Comparison of ENCODE assay signal across 16 cellular contexts in genomic region chr7:12670071-12670729, GRCh38. TPM values are rescaled to one million over a fixed set of nuclear protein-coding genes. Genes with fewer than 3 reads are reported as not detected.
DNase-seq lines count a peak whose midpoint lies in the region; ATAC-seq and TF ChIP-seq lines count a peak whose summit lies in the region.
"Had no signal": no experiment of that assay in that cellular context is flagged by ENCODE, and none has a peak within 500 bp of the region (broad histone marks: within the 10 kb centered on the region; RNA-seq: fewer than 3 reads in every experiment).

No MANE protein-coding gene starts in this region.

- H3K4me1 Mint-ChIP-seq in natural killer cell treated with Interleukin-12 subunit alpha and Interleukin-12 subunit beta and Interleukin-15 and Interleukin-18, amount 100 ng/mL, for 72 hours (ENCODE audit: low read depth in 2 of 2) = peaks cover 5 to 6% of the 10 kb centered on the region in 2 donors

- no peaks in the 10 kb centered on the region for H3K36me3 Mint-ChIP-seq in natural killer cell treated with Interleukin-12 subunit alpha and Interleukin-12 subunit beta and Interleukin-15 and Interleukin-18, amount 100 ng/mL, for 72 hours

- H3K4me3 Mint-ChIP-seq in natural killer cell treated with Interleukin-12 subunit alpha and Interleukin-12 subunit beta and Interleukin-15 and Interleukin-18, amount 100 ng/mL, for 72 hours = no peak overlapping the region
- H3K4me3 Mint-ChIP-seq: CD4-positive, alpha-beta T cell; nephron had no signal

- peak; percentile 19 for DNase-seq in DMS53 treated with DMSO at 0.1 percent for 48 hours (lab: John Stamatoyannopoulos, UW; ENCODE audit: unreplicated experiment)
- DNase-seq in NCI-H226 = peak; percentile 49
- DNase-seq in fibroblast of peridontal ligament (ENCODE audit: extremely low read depth) = peak; percentile 88
- peak; percentile 54 for DNase-seq in prostate gland (ENCODE audit: low spot score)
- no peak for DNase-seq in activated CD4-positive, alpha-beta T cell treated with anti-CD3 and anti-CD28 coated beads, Interleukin-2, amount 50 U/mL, for 4 hours
- no peak for DNase-seq in natural killer cell treated with Interleukin-12 subunit alpha and Interleukin-12 subunit beta and Interleukin-15 and Interleukin-18, amount 100 ng/mL, for 72 hours (ENCODE audit: low spot score)
- DNase-seq: activated T-cell treated with anti-CD3 and anti-CD28 coated beads for 4 hours; CD4-positive, alpha-beta T cell; dorsolateral prefrontal cortex; GDM1; NCI-H1694 treated with DMSO at 0.1 percent for 48 hours had no signal

- H3K27me3 Mint-ChIP-seq in natural killer cell treated with Interleukin-12 subunit alpha and Interleukin-12 subunit beta and Interleukin-15 and Interleukin-18, amount 100 ng/mL, for 72 hours = no peaks in the 10 kb centered on the region
- H3K27me3 Mint-ChIP-seq: CD4-positive, alpha-beta T cell had no signal

- no peak for TF ChIP-seq POLR2A in prostate gland (IDR thresholded peaks at IDR 0.05)

- TF ChIP-seq CTCF in prostate gland (IDR thresholded peaks at IDR 0.05) = no peak

- WGBS in prostate gland = 13% methylated on average over 1 of the region's 1 CpG

- intact Hi-C loops in prostate gland (cut with DNase I) = no loop called here

- H3K27ac Mint-ChIP-seq in natural killer cell treated with Interleukin-12 subunit alpha and Interleukin-12 subunit beta and Interleukin-15 and Interleukin-18, amount 100 ng/mL, for 72 hours = no peak overlapping the region
- H3K27ac Mint-ChIP-seq: CD4-positive, alpha-beta T cell; nephron had no signal

- H3K9me3 Mint-ChIP-seq in natural killer cell treated with Interleukin-12 subunit alpha and Interleukin-12 subunit beta and Interleukin-15 and Interleukin-18, amount 100 ng/mL, for 72 hours = no peaks in the 10 kb centered on the region
- H3K9me3 Mint-ChIP-seq: CD4-positive, alpha-beta T cell had no signal

- H3K4me1 ChIP-seq in prostate gland (replicated peaks) = no peaks in the 10 kb centered on the region

- no peak overlapping the region for H3K4me3 ChIP-seq in prostate gland
- H3K4me3 ChIP-seq: dorsolateral prefrontal cortex had no signal

- H3K27ac ChIP-seq in prostate gland = peak overlapping the region; percentile 16 to 26
- H3K27ac ChIP-seq: dorsolateral prefrontal cortex, KMS-11 had no signal

- no peaks in the 10 kb centered on the region for H3K9me3 ChIP-seq in prostate gland

- H3K27me3 ChIP-seq in prostate gland (replicated peaks; ENCODE audit: insufficient read depth) = no peaks in the 10 kb centered on the region
- H3K27me3 ChIP-seq: dorsolateral prefrontal cortex had no signal

- H3K36me3 ChIP-seq in prostate gland = no peaks in the 10 kb centered on the region

- ATAC-seq in GM18870 (IDR thresholded peaks at IDR 0.05; ENCODE audit: unreplicated experiment) (no peak), HG02642 (IDR thresholded peaks at IDR 0.05; ENCODE audit: poor library complexity, unreplicated experiment) (no peak)
- ATAC-seq in natural killer cell treated with Interleukin-12 subunit alpha and Interleukin-12 subunit beta and Interleukin-15 and Interleukin-18, amount 100 ng/mL, for 72 hours = no peak
- ATAC-seq: activated CD4-positive, CD25-positive, alpha-beta regulatory T cell treated with anti-CD3 and anti-CD28 coated beads, Interleukin-2, amount 50 U/mL, for 24 hours had no signal

RNA-seq across cellular contexts. Expression of gene ARL4A, which starts 17.2 kb away (rescaled TPM):
- 10 to 100 TPM; 34.3 to 37.3 TPM for total RNA-seq in prostate gland
- total RNA-seq in natural killer cell treated with Interleukin-12 subunit alpha and Interleukin-12 subunit beta and Interleukin-15 and Interleukin-18, amount 100 ng/mL, for 72 hours = 10 to 100 TPM in 1 of 2 donors, 1 to 10 TPM in 1; 9.4 to 16.3 TPM

Comparison
In these comparisons a context has a peak if more than half of its experiments do, and no peak if none do; other contexts are left out.
1. DNase-seq: peak in DMS53 treated with DMSO at 0.1 percent for 48 hours (single experiment), NCI-H226 (single experiment), fibroblast of peridontal ligament (single experiment) and prostate gland (single experiment); none in activated CD4-positive, alpha-beta T cell treated with anti-CD3 and anti-CD28 coated beads, Interleukin-2, amount 50 U/mL, for 4 hours (0 of 2) and natural killer cell treated with Interleukin-12 subunit alpha and Interleukin-12 subunit beta and Interleukin-15 and Interleukin-18, amount 100 ng/mL, for 72 hours (single experiment).